Comparison of ENCODE assay signal across 1 cellular context in the genomic region with DNA sequence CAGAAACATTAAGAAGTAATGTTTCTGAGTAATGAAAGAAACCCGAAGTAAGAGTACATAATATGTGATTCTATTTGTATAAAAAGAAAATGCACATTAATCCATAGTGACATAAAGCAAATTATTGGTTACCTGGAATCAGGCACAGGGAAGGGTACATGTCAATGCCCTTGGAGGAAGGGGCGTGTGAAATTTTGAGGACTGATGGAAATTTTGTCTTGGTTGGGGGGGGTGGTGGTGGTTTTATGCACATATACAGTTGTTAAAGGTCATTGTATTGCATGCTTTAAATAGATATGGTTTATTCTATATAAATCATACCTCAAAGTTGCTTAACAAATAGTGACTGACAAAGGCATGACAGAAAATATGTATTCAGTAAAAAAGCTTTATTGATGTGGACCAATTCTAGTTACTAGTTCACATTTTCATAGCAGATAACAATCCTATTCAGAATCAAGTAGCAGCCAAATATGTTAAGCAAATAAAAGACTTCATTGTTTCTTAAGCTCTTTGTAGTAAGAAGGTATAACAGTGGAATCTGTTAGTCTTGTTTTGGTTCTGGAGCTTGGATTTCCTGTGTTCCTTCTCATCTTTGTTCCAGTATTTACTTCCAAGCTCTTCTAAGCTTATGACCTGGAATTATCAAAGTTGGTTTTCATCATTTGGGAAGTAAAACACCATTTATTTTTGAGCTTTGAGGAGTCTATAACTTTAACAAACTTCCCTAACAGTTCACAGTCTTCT.
TF ChIP-seq lines count a peak whose summit lies in the region.

No MANE protein-coding gene starts in this region.

TF ChIP-seq in HepG2, 621 proteins besides CTCF, POLR2A, EP300 and RAD21:
- TF ChIP-seq PCBP1 (IDR thresholded peaks at IDR 0.05; ENCODE audit: borderline replicate concordance, low read depth, low read length) (no peak), SOX5 (CRISPR knock-in tag; IDR thresholded peaks at IDR 0.05; ENCODE audit: borderline replicate concordance) (peak; percentile 18; the same call in 1 of the 2 replicates), BCL6 (CRISPR knock-in tag; IDR thresholded peaks at IDR 0.05) (no peak), SOX13 (IDR thresholded peaks at IDR 0.05) (no peak), SOX13 (CRISPR knock-in tag; conservative IDR thresholded peaks at IDR 0.05 in 1 of 2, IDR thresholded peaks at IDR 0.05 in 1 of 2) (peak in 1 of 2 experiments; percentile 59; a peak in 1 of 4 replicates)
